In genomic region chr4:174283507-174284180, GRCh38 we compare ENCODE assay signal across 1 cellular context.
TF ChIP-seq lines count a peak whose summit lies in the region.

A gene with protein sequence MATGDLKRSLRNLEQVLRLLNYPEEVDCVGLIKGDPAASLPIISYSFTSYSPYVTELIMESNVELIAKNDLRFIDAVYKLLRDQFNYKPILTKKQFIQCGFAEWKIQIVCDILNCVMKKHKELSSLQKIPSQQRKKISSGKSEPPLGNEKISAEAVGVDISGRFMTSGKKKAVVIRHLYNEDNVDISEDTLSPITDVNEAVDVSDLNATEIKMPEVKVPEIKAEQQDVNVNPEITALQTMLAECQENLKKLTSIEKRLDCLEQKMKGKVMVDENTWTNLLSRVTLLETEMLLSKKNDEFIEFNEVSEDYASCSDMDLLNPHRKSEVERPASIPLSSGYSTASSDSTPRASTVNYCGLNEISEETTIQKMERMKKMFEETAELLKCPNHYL (plus strand): TSS chr4:174283911. CDS start chr4:174299122, 15,211 bp downstream.
A gene with protein sequence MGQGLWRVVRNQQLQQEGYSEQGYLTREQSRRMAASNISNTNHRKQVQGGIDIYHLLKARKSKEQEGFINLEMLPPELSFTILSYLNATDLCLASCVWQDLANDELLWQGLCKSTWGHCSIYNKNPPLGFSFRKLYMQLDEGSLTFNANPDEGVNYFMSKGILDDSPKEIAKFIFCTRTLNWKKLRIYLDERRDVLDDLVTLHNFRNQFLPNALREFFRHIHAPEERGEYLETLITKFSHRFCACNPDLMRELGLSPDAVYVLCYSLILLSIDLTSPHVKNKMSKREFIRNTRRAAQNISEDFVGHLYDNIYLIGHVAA (minus strand): TSS chr4:174283667. CDS start chr4:174263092, 20,575 bp downstream.

TF ChIP-seq in HepG2, 621 proteins besides CTCF, POLR2A, EP300 and RAD21 (continued from another document and continues in another):
- TF ChIP-seq CCDC6 (CRISPR knock-in tag; IDR thresholded peaks at IDR 0.05) (peak; percentile 76; the same call in 1 of the 2 replicates), YEATS2 (CRISPR knock-in tag; IDR thresholded peaks at IDR 0.05; ENCODE audit: borderline replicate concordance) (peak; percentile 86), ZNF468 (CRISPR knock-in tag; IDR thresholded peaks at IDR 0.05) (peak; percentile 55; the same call in 1 of the 2 replicates), ZNF816 (CRISPR knock-in tag; IDR thresholded peaks at IDR 0.05; ENCODE audit: borderline replicate concordance) (peak; percentile 74; the same call in 1 of the 2 replicates), SALL2 (CRISPR knock-in tag; IDR thresholded peaks at IDR 0.05) (peak; percentile 45; the same call in 1 of the 2 replicates), DPF2 (CRISPR knock-in tag; IDR thresholded peaks at IDR 0.05; ENCODE audit: borderline replicate concordance, low read depth) (no peak), YY1 (IDR thresholded peaks at IDR 0.05; ENCODE audit: insufficient read depth, insufficient replicate concordance, low read depth, low read length) (peak; percentile 38), PRDM4 (CRISPR knock-in tag; IDR thresholded peaks at IDR 0.05; ENCODE audit: borderline replicate concordance) (no peak), MED8 (CRISPR knock-in tag; IDR thresholded peaks at IDR 0.05; ENCODE audit: insufficient replicate concordance) (no peak), KAT2B (IDR thresholded peaks at IDR 0.05; ENCODE audit: borderline replicate concordance, low read depth, low read length) (no peak), FOXK1 (CRISPR knock-in tag; IDR thresholded peaks at IDR 0.05; ENCODE audit: borderline replicate concordance, low read depth) (peak; percentile 99), MTERF4 (CRISPR knock-in tag; IDR thresholded peaks at IDR 0.05) (peak; percentile 37; the same call in 1 of the 2 replicates), DR1 (CRISPR knock-in tag; IDR thresholded peaks at IDR 0.05) (peak; percentile 83), SNAPC4 (CRISPR knock-in tag; IDR thresholded peaks at IDR 0.05) (peak; percentile 66; the same call in 1 of the 2 replicates), ZNF432 (CRISPR knock-in tag; IDR thresholded peaks at IDR 0.05; ENCODE audit: borderline replicate concordance) (no peak), ZNF776 (CRISPR knock-in tag; IDR thresholded peaks at IDR 0.05) (peak; percentile 61; the same call in 1 of the 2 replicates), ZNF768 (CRISPR knock-in tag; IDR thresholded peaks at IDR 0.05) (0 out of 2 replicates have a peak, but pooled peaks have one; percentile 43), ZNF333 (CRISPR knock-in tag; IDR thresholded peaks at IDR 0.05; ENCODE audit: borderline replicate concordance) (0 out of 2 replicates have a peak, but pooled peaks have one; percentile 65), ZFP37 (CRISPR knock-in tag; IDR thresholded peaks at IDR 0.05; ENCODE audit: borderline replicate concordance) (0 out of 2 replicates have a peak, but pooled peaks have one; percentile 64), ZNF143 (CRISPR knock-in tag; IDR thresholded peaks at IDR 0.05) (peak; percentile 78), ERF (CRISPR knock-in tag; IDR thresholded peaks at IDR 0.05) (peak; percentile 14; the same call in 1 of the 2 replicates), ZFP90 (CRISPR knock-in tag; IDR thresholded peaks at IDR 0.05; ENCODE audit: borderline replicate concordance) (peak; percentile 76), SIN3B (IDR thresholded peaks at IDR 0.05; ENCODE audit: low read length) (peak; percentile 60; the same call in 1 of the 2 replicates), ARID2 (CRISPR knock-in tag; IDR thresholded peaks at IDR 0.05; ENCODE audit: borderline replicate concordance) (no peak), NFIB (CRISPR knock-in tag; IDR thresholded peaks at IDR 0.05; ENCODE audit: borderline replicate concordance) (no peak), ZNF253 (CRISPR knock-in tag; IDR thresholded peaks at IDR 0.05; ENCODE audit: borderline replicate concordance) (no peak), MAF1 (CRISPR knock-in tag; IDR thresholded peaks at IDR 0.05; ENCODE audit: borderline replicate concordance) (0 out of 2 replicates have a peak, but pooled peaks have one; percentile 63), ZFX (CRISPR knock-in tag; IDR thresholded peaks at IDR 0.05; ENCODE audit: low read depth) (peak; percentile 53; the same call in 1 of the 2 replicates), MYPOP (CRISPR knock-in tag; IDR thresholded peaks at IDR 0.05) (peak; percentile 85)
- TF ChIP-seq, protein P1, sequence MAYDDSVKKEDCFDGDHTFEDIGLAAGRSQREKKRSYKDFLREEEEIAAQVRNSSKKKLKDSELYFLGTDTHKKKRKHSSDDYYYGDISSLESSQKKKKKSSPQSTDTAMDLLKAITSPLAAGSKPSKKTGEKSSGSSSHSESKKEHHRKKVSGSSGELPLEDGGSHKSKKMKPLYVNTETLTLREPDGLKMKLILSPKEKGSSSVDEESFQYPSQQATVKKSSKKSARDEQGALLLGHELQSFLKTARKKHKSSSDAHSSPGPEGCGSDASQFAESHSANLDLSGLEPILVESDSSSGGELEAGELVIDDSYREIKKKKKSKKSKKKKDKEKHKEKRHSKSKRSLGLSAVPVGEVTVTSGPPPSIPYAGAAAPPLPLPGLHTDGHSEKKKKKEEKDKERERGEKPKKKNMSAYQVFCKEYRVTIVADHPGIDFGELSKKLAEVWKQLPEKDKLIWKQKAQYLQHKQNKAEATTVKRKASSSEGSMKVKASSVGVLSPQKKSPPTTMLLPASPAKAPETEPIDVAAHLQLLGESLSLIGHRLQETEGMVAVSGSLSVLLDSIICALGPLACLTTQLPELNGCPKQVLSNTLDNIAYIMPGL (CRISPR knock-in tag; IDR thresholded peaks at IDR 0.05; ENCODE audit: borderline replicate concordance in 1 of 2, low read depth in 1 of 2) = peak; percentile 50 to 87; a peak in 3 of 4 replicates
- TF ChIP-seq, protein P2, sequence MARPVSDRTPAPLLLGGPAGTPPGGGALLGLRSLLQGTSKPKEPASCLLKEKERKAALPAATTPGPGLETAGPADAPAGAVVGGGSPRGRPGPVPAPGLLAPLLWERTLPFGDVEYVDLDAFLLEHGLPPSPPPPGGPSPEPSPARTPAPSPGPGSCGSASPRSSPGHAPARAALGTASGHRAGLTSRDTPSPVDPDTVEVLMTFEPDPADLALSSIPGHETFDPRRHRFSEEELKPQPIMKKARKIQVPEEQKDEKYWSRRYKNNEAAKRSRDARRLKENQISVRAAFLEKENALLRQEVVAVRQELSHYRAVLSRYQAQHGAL (CRISPR knock-in tag; IDR thresholded peaks at IDR 0.05; ENCODE audit: not compliant biosample characterization) = peak; percentile 54
- TF ChIP-seq, protein P3, sequence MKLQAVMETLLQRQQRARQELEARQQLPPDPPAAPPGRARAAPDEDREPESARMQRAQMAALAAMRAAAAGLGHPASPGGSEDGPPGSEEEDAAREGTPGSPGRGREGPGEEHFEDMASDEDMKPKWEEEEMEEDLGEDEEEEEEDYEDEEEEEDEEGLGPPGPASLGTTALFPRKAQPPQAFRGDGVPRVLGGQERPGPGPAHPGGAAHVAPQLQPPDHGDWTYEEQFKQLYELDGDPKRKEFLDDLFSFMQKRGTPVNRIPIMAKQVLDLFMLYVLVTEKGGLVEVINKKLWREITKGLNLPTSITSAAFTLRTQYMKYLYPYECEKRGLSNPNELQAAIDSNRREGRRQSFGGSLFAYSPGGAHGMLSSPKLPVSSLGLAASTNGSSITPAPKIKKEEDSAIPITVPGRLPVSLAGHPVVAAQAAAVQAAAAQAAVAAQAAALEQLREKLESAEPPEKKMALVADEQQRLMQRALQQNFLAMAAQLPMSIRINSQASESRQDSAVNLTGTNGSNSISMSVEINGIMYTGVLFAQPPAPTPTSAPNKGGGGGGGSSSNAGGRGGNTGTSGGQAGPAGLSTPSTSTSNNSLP (IDR thresholded peaks at IDR 0.05; ENCODE audit: low read depth, low read length) = peak; percentile 42; the same call in 1 of the 2 replicates
- TF ChIP-seq, protein P4, sequence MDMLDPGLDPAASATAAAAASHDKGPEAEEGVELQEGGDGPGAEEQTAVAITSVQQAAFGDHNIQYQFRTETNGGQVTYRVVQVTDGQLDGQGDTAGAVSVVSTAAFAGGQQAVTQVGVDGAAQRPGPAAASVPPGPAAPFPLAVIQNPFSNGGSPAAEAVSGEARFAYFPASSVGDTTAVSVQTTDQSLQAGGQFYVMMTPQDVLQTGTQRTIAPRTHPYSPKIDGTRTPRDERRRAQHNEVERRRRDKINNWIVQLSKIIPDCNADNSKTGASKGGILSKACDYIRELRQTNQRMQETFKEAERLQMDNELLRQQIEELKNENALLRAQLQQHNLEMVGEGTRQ (IDR thresholded peaks at IDR 0.05; ENCODE audit: low read depth, low read length) = no peak
- TF ChIP-seq, protein P4 (CRISPR knock-in tag; IDR thresholded peaks at IDR 0.05; ENCODE audit: borderline replicate concordance) = no peak; the same call in 1 of the 2 replicates
